Comparison of ENCODE assay signal across 10 cellular contexts in the genomic region with DNA sequence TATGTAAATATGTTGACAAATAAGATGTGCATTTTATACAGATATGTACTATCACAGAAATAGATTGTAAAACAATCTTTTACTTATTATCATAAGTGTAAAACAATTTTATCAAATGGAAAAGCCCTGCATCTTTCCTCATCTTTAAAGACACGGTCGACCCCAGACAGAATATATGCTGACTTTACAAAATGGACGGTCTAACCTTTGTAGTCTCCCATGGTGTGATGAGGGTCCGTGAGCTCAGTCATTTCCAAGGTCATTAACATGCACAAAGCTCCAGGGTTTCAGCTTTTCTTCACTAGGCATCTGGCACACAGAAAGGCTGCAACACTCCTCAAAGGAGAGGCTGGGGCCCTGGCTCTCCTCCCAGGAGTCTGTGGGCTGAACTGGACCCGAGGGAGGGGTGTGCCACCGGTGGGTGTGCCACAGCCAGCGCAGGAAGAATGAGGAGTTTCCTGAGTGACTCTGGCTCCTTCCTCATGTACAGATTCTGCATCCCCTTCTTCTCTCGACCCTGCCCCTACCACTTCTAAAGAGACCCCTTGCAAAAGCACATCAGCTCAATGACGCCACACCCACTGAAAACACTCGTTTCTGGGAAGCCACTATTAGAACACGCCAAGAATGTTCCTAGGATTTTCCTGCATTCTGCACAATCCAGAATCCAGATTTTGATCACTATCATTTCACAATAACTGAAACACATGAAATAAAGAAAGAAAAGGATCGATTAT. TPM values are rescaled to one million over a fixed set of nuclear protein-coding genes. Genes with fewer than 3 reads are reported as not detected.
DNase-seq lines count a peak whose midpoint lies in the region; TF ChIP-seq lines count a peak whose summit lies in the region.
"Had no signal": no experiment of that assay in that cellular context is flagged by ENCODE, and none has a peak within 500 bp of the region (broad histone marks: within the 10 kb centered on the region; RNA-seq: fewer than 3 reads in every experiment).

No MANE protein-coding gene starts in this region.

- TF ChIP-seq EP300 in stomach (IDR thresholded peaks at IDR 0.05), result no peak

- no peak overlapping the region for H2BK20ac ChIP-seq in H9 (ENCODE audit: low read depth, low read length, poor library complexity, severe bottlenecking)

- H3K79me2 ChIP-seq in H9 (ENCODE audit: insufficient read depth, low read length), result no peaks in the 10 kb centered on the region

- intact Hi-C loops in colonic mucosa (cut with DNase I) (no loop called here), stomach (cut with DNase I; ENCODE audit: low total_unique reads) (no loop called here)

- no peak overlapping the region for H2AFZ ChIP-seq in H9 (ENCODE audit: low read length)

- H3K23me2 ChIP-seq in H9 (ENCODE audit: insufficient read length, low read depth, low read length, poor library complexity, severe bottlenecking), result no peaks in the 10 kb centered on the region

- H2BK5ac ChIP-seq in H9 (ENCODE audit: insufficient read length, low read length), result no peak overlapping the region

- H2BK12ac ChIP-seq in H9 (ENCODE audit: insufficient read length, low read depth, low read length), result no peak overlapping the region

- peak overlapping the region; percentile 71 for H3K27ac Mint-ChIP-seq in HFFc6
- H3K27ac Mint-ChIP-seq in H9, result no peak overlapping the region

- no peak overlapping the region for H3K14ac ChIP-seq in H9 (ENCODE audit: insufficient read depth, low read length)

- 0 out of 2 replicates have a peak, but pooled peaks cover 4% of the 10 kb centered on the region for H3K36me3 Mint-ChIP-seq in HFFc6 (ENCODE audit: low read depth)
- no peaks in the 10 kb centered on the region for H3K36me3 Mint-ChIP-seq in H9 (ENCODE audit: insufficient read depth in 1 of 3, low read depth in 3 of 3)

- no peak for TF ChIP-seq POLR2A in stomach (IDR thresholded peaks at IDR 0.05)

- no peak overlapping the region for H3K18ac ChIP-seq in H9 (ENCODE audit: insufficient read length, low read depth, low read length)

- no peaks in the 10 kb centered on the region for H3K36me3 ChIP-seq in colonic mucosa
- no peaks in the 10 kb centered on the region for H3K36me3 ChIP-seq in liver (ENCODE audit: control insufficient read depth in 4 of 4, insufficient read depth in 3 of 4, low read depth in 1 of 4, low read length in 3 of 4)
- no peaks in the 10 kb centered on the region for H3K36me3 ChIP-seq in stomach

- no peak overlapping the region for H3K4me2 ChIP-seq in H9 (ENCODE audit: insufficient read depth, insufficient read length, low read length)

- TF ChIP-seq CTCF in HFFc6 (IDR thresholded peaks at IDR 0.05) (no peak), colonic mucosa (IDR thresholded peaks at IDR 0.05) (no peak), liver (IDR thresholded peaks at IDR 0.05; ENCODE audit: low read depth, low read length, missing input control) (no peak), stomach (IDR thresholded peaks at IDR 0.05) (no peak), H9 (conservative IDR thresholded peaks at IDR 0.05) (no peak)

- no peak overlapping the region for H3K4ac ChIP-seq in H9 (ENCODE audit: low read depth, low read length)

- H3K9me3 ChIP-seq in colonic mucosa (no peaks in the 10 kb centered on the region), liver (ENCODE audit: control insufficient read depth in 4 of 4, low read length in 3 of 4) (no peaks in the 10 kb centered on the region), stomach (no peaks in the 10 kb centered on the region), H9 (ENCODE audit: control insufficient read depth, low read depth, low read length) (no peaks in the 10 kb centered on the region)

- H3K4me3 Mint-ChIP-seq in HFFc6 (peak overlapping the region; percentile 79), H9 (no peak overlapping the region)

- WGBS in liver, result 28% methylated on average over 12 of the region's 12 CpGs
- WGBS in stomach, 5 donors, result 17 to 26% (median 25%) methylated on average over 12 of the region's 12 CpGs
- no CpG with 5 or more reads among the region's 12 CpGs for WGBS in H9 (ENCODE audit: extremely low coverage, insufficient read length, low lambda C conversion rate)

- H3K27me3 Mint-ChIP-seq in HFFc6 (ENCODE audit: insufficient read depth), result no peaks in the 10 kb centered on the region
- H3K27me3 Mint-ChIP-seq in H9 (ENCODE audit: low read depth), result no peaks in the 10 kb centered on the region

- no peak overlapping the region for H3K56ac ChIP-seq in H9 (ENCODE audit: insufficient read length, low read depth, low read length)

- H4K5ac ChIP-seq in H9 (ENCODE audit: insufficient read length, low read depth, low read length), result no peak overlapping the region

- H2BK15ac ChIP-seq in H9 (ENCODE audit: low read depth, low read length), result no peak overlapping the region

- H3K9me3 Mint-ChIP-seq in HFFc6, result no peaks in the 10 kb centered on the region
- H3K9me3 Mint-ChIP-seq in H9, result no peaks in the 10 kb centered on the region

- H3K4me3 ChIP-seq in colonic mucosa (peak overlapping the region; percentile 9), liver (ENCODE audit: low read depth in 1 of 3, low read length in 3 of 3) (peak overlapping the region; percentile 32 to 77 (median 41)), stomach (peak overlapping the region in 3 of 4 donors; percentile 9 to 33 (median 11))

- no peak overlapping the region for H2BK120ac ChIP-seq in H9 (ENCODE audit: low read depth, low read length, poor library complexity, severe bottlenecking)

- no peak overlapping the region for H3K23ac ChIP-seq in H9 (ENCODE audit: insufficient read length, low read depth, low read length)

- peak in 1 of 2 donors; percentile 10 for TF ChIP-seq RAD21 in liver (IDR thresholded peaks at IDR 0.05)

- no peak overlapping the region for H4K91ac ChIP-seq in H9 (ENCODE audit: insufficient read length, low read depth, low read length)

- no peak overlapping the region for H4K8ac ChIP-seq in H9 (replicated peaks; ENCODE audit: insufficient read length, low read depth, low read length)

- H3K4me1 ChIP-seq in colonic mucosa (peaks cover 6% of the 10 kb centered on the region), liver (ENCODE audit: control insufficient read depth in 4 of 4, insufficient read depth in 4 of 4, low read length in 3 of 4) (peaks cover 0 to 39% (median 12%) of the 10 kb centered on the region in 4 donors), stomach (peaks cover 24 to 66% (median 41%) of the 10 kb centered on the region in 4 donors), H9 (ENCODE audit: insufficient read depth, low read length) (no peaks in the 10 kb centered on the region)

- no peak overlapping the region for H3T11ph ChIP-seq in H9 (ENCODE audit: low read length)

- no peak overlapping the region for H2AK5ac ChIP-seq in H9 (ENCODE audit: insufficient read length, low read length)

- DNase-seq in HFFc6, result peak; percentile 19
- peak; percentile 79 for DNase-seq in colonic mucosa
- DNase-seq in stomach, result peak; percentile 69
- DNase-seq in activated CD8-positive, alpha-beta memory T cell treated with anti-CD3 and anti-CD28 coated beads for 24 hours, result no peak
- DNase-seq in T-helper 2 cell, result no peak
- no peak for DNase-seq in HUDEP-2 (lab: John Stamatoyannopoulos, UW; ENCODE audit: unreplicated experiment in 76 of 76)
- no peak for DNase-seq in H9
- DNase-seq: activated CD4-positive, alpha-beta T cell treated with anti-CD3 and anti-CD28 coated beads, Interleukin-2, amount 50 U/mL, for 1 hour; NCI-H524 had no signal

- H3K27me3 ChIP-seq in colonic mucosa (no peaks in the 10 kb centered on the region), liver (ENCODE audit: control insufficient read depth in 4 of 4, insufficient read depth in 4 of 4, low read length in 3 of 4) (no peaks in the 10 kb centered on the region), stomach (no peaks in the 10 kb centered on the region), H9 (ENCODE audit: insufficient read depth, low read length) (no peaks in the 10 kb centered on the region)

- H3K79me1 ChIP-seq in H9 (ENCODE audit: insufficient read depth, low read depth, low read length, poor library complexity, severe bottlenecking), result no peaks in the 10 kb centered on the region

- H3K4me1 Mint-ChIP-seq in HFFc6 (ENCODE audit: low read depth) (peaks cover 45% of the 10 kb centered on the region), H9 (peaks cover 3 to 8% of the 10 kb centered on the region in 2 experiments; a peak in 3 of 4 replicates)

- peak overlapping the region in 1 of 2 donors; percentile 52 for H3K9ac ChIP-seq in colonic mucosa (ENCODE audit: low read depth in 2 of 2, low read length in 2 of 2)
- H3K9ac ChIP-seq in liver (ENCODE audit: low read depth in 1 of 2, low read length in 2 of 2), result peak overlapping the region; percentile 48 to 78
- H3K9ac ChIP-seq in H9 (ENCODE audit: extremely low read depth, insufficient read length, low read length), result no peak overlapping the region

- no peaks in the 10 kb centered on the region for H4K20me1 ChIP-seq in H9 (ENCODE audit: control insufficient read depth, insufficient read depth, insufficient read length)

- peak overlapping the region; percentile 93 for H3K27ac ChIP-seq in colonic mucosa
- peak overlapping the region; percentile 90 to 91 for H3K27ac ChIP-seq in liver (ENCODE audit: low read depth in 1 of 2, low read length in 2 of 2)
- peak overlapping the region; percentile 74 to 92 (median 81) for H3K27ac ChIP-seq in stomach
- H3K27ac ChIP-seq in H9 (ENCODE audit: insufficient read length, low read depth, low read length), result no peak overlapping the region

RNA-seq across cellular contexts. Expression of a gene that starts 26.2 kb away (rescaled TPM):
- total RNA-seq in HFFc6 (2021; fragmentation: NEBNext Ultra II Directional; extraction: Animal tissue kit (Norgen Biotek cat#: 25700)), result 10 to 100 TPM in 2 of 6 experiments, 1 to 10 TPM in 4; 8.0 to 14.6 (median 8.7) TPM
- total RNA-seq in colonic mucosa (100 to 1,000 TPM; 118 to 131 TPM), liver (10 to 100 TPM; 11.3 to 31.3 TPM), stomach (100 to 1,000 TPM in 3 of 5 donors, 10 to 100 TPM in 2; 28.1 to 276 (median 198) TPM), H9 (2021) (31.8 and 32.1 TPM in 2 replicates)
- polyA plus RNA-seq in liver (10 to 100 TPM; 10.9 to 14.8 TPM), stomach (10 to 100 TPM; 30.2 to 87.2 (median 30.3) TPM)

Comparison
In these comparisons a context has a peak if more than half of its experiments do, and no peak if none do; other contexts are left out.
1. DNase-seq: peak in HFFc6 (single experiment), colonic mucosa (single experiment) and stomach (single experiment); none in activated CD8-positive, alpha-beta memory T cell treated with anti-CD3 and anti-CD28 coated beads for 24 hours (single experiment), T-helper 2 cell (0 of 5), HUDEP-2 (0 of 76) and H9 (single experiment).
2. Peak in every context shown above with its lines, with median percentiles within 50 percentile points of each other: H3K4me3 ChIP-seq.